Comparison of ENCODE assay signal across 29 cellular contexts in the genomic region with DNA sequence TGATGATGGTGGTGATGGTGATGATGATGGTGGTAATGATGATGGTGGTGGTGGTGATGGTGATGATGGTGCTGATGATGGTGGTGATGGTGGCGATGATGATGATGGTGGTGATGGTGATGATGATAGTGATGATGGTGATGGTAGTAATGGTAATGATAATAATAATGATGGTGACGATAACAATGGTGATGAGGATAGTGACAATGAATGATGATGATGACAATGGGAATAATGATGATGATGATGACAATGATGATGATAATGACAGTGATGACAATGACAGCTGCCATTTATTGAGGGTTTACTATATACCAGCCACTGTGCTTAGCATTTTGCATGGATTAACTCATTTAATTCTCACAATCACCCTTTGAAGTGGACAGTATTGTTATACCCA.
"Had no signal": no experiment of that assay in that cellular context is flagged by ENCODE, and none has a peak within 500 bp of the region (broad histone marks: within the 10 kb centered on the region; RNA-seq: fewer than 3 reads in every experiment).

No MANE protein-coding gene starts in this region.

- ATAC-seq: activated CD4-positive, alpha-beta T cell treated with anti-CD3 and anti-CD28 coated beads for 36 hours; activated CD8-positive, alpha-beta memory T cell treated with anti-CD3 and anti-CD28 coated beads, Interleukin-2, amount 10 ng/mL, durations not matched to agents 7 days and 5 days; activated CD8-positive, alpha-beta T cell treated with anti-CD3 and anti-CD28 coated beads, Interleukin-2, amount 10 ng/mL, durations not matched to agents 7 days and 5 days; activated naive CD8-positive, alpha-beta T cell treated with anti-CD3 and anti-CD28 coated beads, Interleukin-2, amount 50 U/mL, for 24 hours; WTC11 had no signal

- H3K36me3 ChIP-seq: ascending aorta, cardiac muscle cell had no signal

- FAIRE-seq: TTC549 had no signal

- H3K9me3 ChIP-seq: ascending aorta had no signal

- DNase-seq: activated CD4-positive, alpha-beta memory T cell treated with anti-CD3 and anti-CD28 coated beads, Interleukin-2, amount 10 ng/mL, durations not matched to agents 7 days and 5 days; activated CD4-positive, alpha-beta T cell treated with anti-CD3 and anti-CD28 coated beads for 1 hour; activated CD4-positive, alpha-beta T cell treated with anti-CD3 and anti-CD28 coated beads for 36 hours; activated CD4-positive, alpha-beta T cell treated with anti-CD3 and anti-CD28 coated beads for 48 hours; activated CD4-positive, alpha-beta T cell treated with anti-CD3 and anti-CD28 coated beads, Interleukin-2, amount 10 ng/mL, durations not matched to agents 7 days and 5 days; activated CD4-positive, alpha-beta T cell treated with anti-CD3 and anti-CD28 coated beads, Interleukin-2, amount 50 U/mL, for 48 hours; activated CD8-positive, alpha-beta memory T cell treated with anti-CD3 and anti-CD28 coated beads for 24 hours; activated CD8-positive, alpha-beta memory T cell treated with anti-CD3 and anti-CD28 coated beads, Interleukin-2, amount 10 ng/mL, durations not matched to agents 7 days and 5 days; activated CD8-positive, alpha-beta memory T cell treated with anti-CD3 and anti-CD28 coated beads, Interleukin-2, amount 50 U/mL, for 48 hours; activated CD8-positive, alpha-beta T cell treated with anti-CD3 and anti-CD28 coated beads, Interleukin-2, amount 10 ng/mL, durations not matched to agents 7 days and 5 days; activated effector memory CD4-positive, alpha-beta T cell treated with Interleukin-2 at 50 U/mL for 16 hours; activated gamma-delta T cell; activated naive CD4-positive, alpha-beta T cell treated with anti-CD3 and anti-CD28 coated beads, Interleukin-2, amount 10 ng/mL, durations not matched to agents 7 days and 5 days; activated naive CD4-positive, alpha-beta T cell treated with Interleukin-2 at 50 U/mL for 16 hours; activated naive CD8-positive, alpha-beta T cell treated with anti-CD3 and anti-CD28 coated beads, Interleukin-2, amount 10 ng/mL, durations not matched to agents 7 days and 5 days; activated naive CD8-positive, alpha-beta T cell treated with anti-CD3 and anti-CD28 coated beads, Interleukin-2, amount 50 U/mL, for 24 hours; activated T-cell treated with anti-CD3 and anti-CD28 coated beads, Interleukin-2, amount 50 U/mL, for 24 hours; activated T-cell treated with anti-CD3 and anti-CD28 coated beads, Interleukin-2, amount 50 U/mL, for 48 hours; amygdala; caudate nucleus; cerebellar nuclear complex; T-helper 1 cell; T-helper 2 cell; T-helper 9 cell; WERI-Rb-1 had no signal

- H3K27ac ChIP-seq: ascending aorta, cardiac muscle cell, WERI-Rb-1 had no signal

- H3K4me1 ChIP-seq: ascending aorta had no signal

- H3K4me3 ChIP-seq: ascending aorta, cardiac muscle cell had no signal

- H3K27me3 ChIP-seq: ascending aorta, cardiac muscle cell had no signal
